ENCODE assay signal across 9 cellular contexts in the genomic region with DNA sequence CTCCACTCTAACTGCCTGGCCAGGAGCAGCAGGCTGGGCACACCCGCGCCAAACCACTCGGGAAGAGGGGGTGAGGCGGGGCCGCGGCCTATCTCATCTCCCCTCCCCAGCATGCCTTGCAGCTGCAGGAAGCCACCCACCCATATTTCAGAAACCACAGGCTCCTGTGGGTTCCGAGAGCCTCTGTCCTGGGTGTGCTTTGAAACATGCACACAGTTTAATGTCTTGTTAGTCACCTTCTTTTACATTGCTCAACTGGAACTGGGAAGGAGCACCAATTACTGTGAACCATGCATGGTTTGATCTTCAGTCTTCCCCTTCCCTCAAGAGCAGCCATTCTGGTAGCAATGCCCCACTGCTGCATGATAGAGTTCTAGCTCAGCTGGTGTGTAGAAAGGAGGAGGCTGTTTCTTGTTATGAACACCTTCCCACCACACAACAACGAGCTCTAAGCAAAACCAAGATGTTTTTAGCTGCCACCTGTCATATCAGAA. TPM values are rescaled to one million over a fixed set of nuclear protein-coding genes. Genes with fewer than 3 reads are reported as not detected.
A peak's percentile ranks its signal among the peaks of the same experiment; 100 is the strongest.
DNase-seq lines count a peak whose midpoint lies in the region; ATAC-seq and TF ChIP-seq lines count a peak whose summit lies in the region.
"Had no signal": no experiment of that assay in that cellular context is flagged by ENCODE, and none has a peak within 500 bp of the region (broad histone marks: within the 10 kb centered on the region; RNA-seq: fewer than 3 reads in every experiment).

No MANE protein-coding gene starts in this region.

- intact Hi-C loops in gastrocnemius medialis (cut with DNase I; ENCODE audit: low total_unique reads) (no loop called here), posterior cingulate gyrus (cut with DNase I) (no loop called here)

- ATAC-seq in GM18519 (IDR thresholded peaks at IDR 0.05; ENCODE audit: low FRiP score, unreplicated experiment) (peak; percentile 36), HG02973 (IDR thresholded peaks at IDR 0.05; ENCODE audit: unreplicated experiment) (peak; percentile 47), gastrocnemius medialis (no peak)

- in situ Hi-C loops in gastrocnemius medialis (cut with MboI; ENCODE audit: low sequenced_read_pairs in 4 of 4) = no loop called here

- H3K9me3 ChIP-seq in gastrocnemius medialis = no peaks in the 10 kb centered on the region

- no peaks in the 10 kb centered on the region for H3K27me3 ChIP-seq in gastrocnemius medialis

- DNase-seq in SKM-1 (lab: John Stamatoyannopoulos, UW; ENCODE audit: unreplicated experiment) (peak; percentile 79), gastrocnemius medialis (no peak), NCI-H187 (lab: John Stamatoyannopoulos, UW) (no peak), posterior cingulate gyrus (no peak)
- peak; percentile 74 for DNase-seq in activated gamma-delta T cell treated with anti-CD3 and anti-CD28 coated beads, Interleukin-2, amount 50 U/mL, for 16 hours (ENCODE audit: low read depth)
- DNase-seq in stimulated activated CD4-positive, alpha-beta T cell treated with anti-CD3 and anti-CD28 coated beads, Interleukin-2, amount 100 ng/mL, for 48 hours = peak; percentile 60 to 64

- no peak for TF ChIP-seq POLR2A in gastrocnemius medialis (IDR thresholded peaks at IDR 0.05)

- no peaks in the 10 kb centered on the region for H3K4me1 ChIP-seq in gastrocnemius medialis

- no peaks in the 10 kb centered on the region for H3K36me3 ChIP-seq in gastrocnemius medialis

- no peak for TF ChIP-seq CTCF in gastrocnemius medialis (IDR thresholded peaks at IDR 0.05 in 4 of 5, conservative IDR thresholded peaks at IDR 0.05 in 1 of 5)

- H3K4me3 ChIP-seq in gastrocnemius medialis = no peak overlapping the region

- H3K27ac ChIP-seq in gastrocnemius medialis = no peak overlapping the region

RNA-seq across cellular contexts. Expression of a gene that starts 37.6 kb away (rescaled TPM):
- total RNA-seq in gastrocnemius medialis = 1 to 10 TPM in 3 of 4 donors, under 1 TPM in 1; 0.22 to 3.6 (median 1.9) TPM
- total RNA-seq: fibroblast of villous mesenchyme had no signal

Comparison
In these comparisons a context has a peak if more than half of its experiments do, and no peak if none do; other contexts are left out.
1. ATAC-seq: peak in GM18519 (single experiment) and HG02973 (single experiment); none in gastrocnemius medialis (0 of 2).
2. DNase-seq: peak in SKM-1 (single experiment), activated gamma-delta T cell treated with anti-CD3 and anti-CD28 coated beads, Interleukin-2, amount 50 U/mL, for 16 hours (single experiment) and stimulated activated CD4-positive, alpha-beta T cell treated with anti-CD3 and anti-CD28 coated beads, Interleukin-2, amount 100 ng/mL, for 48 hours (2 of 2); none in gastrocnemius medialis (0 of 2), NCI-H187 (0 of 2) and posterior cingulate gyrus (0 of 10).